Comparison of ENCODE assay signal across 15 cellular contexts in the genomic region with DNA sequence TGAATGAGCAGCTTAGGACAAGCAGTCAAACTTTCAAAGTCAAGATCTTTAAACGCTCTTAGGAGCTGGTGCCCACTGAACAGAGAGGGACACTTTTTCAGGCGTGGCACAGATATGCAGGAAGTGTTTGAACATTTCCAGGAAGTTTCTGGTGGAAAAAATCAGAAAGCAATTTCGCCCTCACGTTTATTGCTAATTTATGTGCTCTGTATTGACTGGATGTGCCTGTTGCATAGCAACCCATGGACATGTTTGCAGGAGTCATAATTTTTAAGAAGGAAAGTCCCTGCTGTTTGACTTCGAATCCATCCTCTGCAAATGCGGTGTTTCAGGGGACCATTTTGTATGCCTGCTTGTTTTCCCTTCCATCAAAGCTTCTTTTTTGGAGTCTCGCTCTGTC.
DNase-seq lines count a peak whose midpoint lies in the region; ATAC-seq, FAIRE-seq and TF ChIP-seq lines count a peak whose summit lies in the region.
"Had no signal": no experiment of that assay in that cellular context is flagged by ENCODE, and none has a peak within 500 bp of the region (broad histone marks: within the 10 kb centered on the region; RNA-seq: fewer than 3 reads in every experiment).

No MANE protein-coding gene starts in this region.

- WGBS in IMR-90 (ENCODE audit: extremely low coverage in 2 of 2, insufficient read length in 1 of 2), 2 experiments, result 88% methylated on average over 4 of the region's 7 CpGs; no CpG with 5 or more reads in 1 of the 2 experiments
- 56 to 84% methylated on average over 5 to 7 of the region's 7 CpGs for WGBS in gastroesophageal sphincter (ENCODE audit: low coverage in 1 of 2), 2 donors

- H3K14ac ChIP-seq in IMR-90 (replicated peaks; ENCODE audit: low read depth, low read length), result peak overlapping the region; percentile 47; the same call in 1 of the 2 replicates

- no peak for TF ChIP-seq CTCF in IMR-90 (conservative IDR thresholded peaks at IDR 0.05; ENCODE audit: low read depth, low read length)
- TF ChIP-seq CTCF in activated CD8-positive, alpha-beta T cell treated with anti-CD3 and anti-CD28 coated beads for 36 hours (IDR thresholded peaks at IDR 0.05), result no peak
- TF ChIP-seq CTCF in gastroesophageal sphincter (IDR thresholded peaks at IDR 0.05), result no peak
- TF ChIP-seq CTCF in D721Med (IDR thresholded peaks at IDR 0.05; ENCODE audit: insufficient read depth, missing control alignments), result no peak

- peak overlapping the region; percentile 72 for H2BK5ac ChIP-seq in IMR-90 (ENCODE audit: low read depth, low read length, poor library complexity, severe bottlenecking)

- H3K4me1 Mint-ChIP-seq in activated CD8-positive, alpha-beta T cell treated with anti-CD3 and anti-CD28 coated beads for 36 hours (ENCODE audit: low read depth), result peaks cover 64% of the 10 kb centered on the region
- H3K4me1 Mint-ChIP-seq in memory B cell, result peaks cover 16% of the 10 kb centered on the region

- H3K27ac Mint-ChIP-seq in activated CD8-positive, alpha-beta T cell treated with anti-CD3 and anti-CD28 coated beads for 36 hours, result no peak overlapping the region
- H3K27ac Mint-ChIP-seq in memory B cell, result peak overlapping the region; percentile 51
- H3K27ac Mint-ChIP-seq: stimulated activated effector memory CD8-positive, alpha-beta T cell treated with anti-CD3 and anti-CD28 coated beads, Interleukin-12 subunit alpha, Interleukin-12 subunit beta, amount 100 ng/mL, for 72 hours had no signal

- H3K4me1 ChIP-seq in BLaER1 treated with 17β-estradiol and CSF1 and Interleukin-3, amounts not matched to agents 10 nM and 100 nM, result peaks cover 69 to 100% (median 91%) of the 10 kb centered on the region in 10 experiments
- H3K4me1 ChIP-seq in IMR-90 (ENCODE audit: control insufficient read depth, insufficient read depth, low read length), result peaks cover 11% of the 10 kb centered on the region
- peaks cover 0 to 12% (median 0%) of the 10 kb centered on the region in 3 donors for H3K4me1 ChIP-seq in gastroesophageal sphincter

- no peaks in the 10 kb centered on the region for H3K27me3 ChIP-seq in BLaER1 treated with 17β-estradiol and CSF1 and Interleukin-3, amounts not matched to agents 10 nM and 100 nM
- H3K27me3 ChIP-seq in IMR-90 (ENCODE audit: control insufficient read depth, insufficient read depth, low read length), result no peaks in the 10 kb centered on the region
- no peaks in the 10 kb centered on the region for H3K27me3 ChIP-seq in gastroesophageal sphincter
- H3K27me3 ChIP-seq: gastrocnemius medialis had no signal

- no peaks in the 10 kb centered on the region for H3K79me1 ChIP-seq in IMR-90 (ENCODE audit: low read depth in 1 of 2, low read length in 2 of 2)

- H3K4ac ChIP-seq in IMR-90 (ENCODE audit: low read depth, low read length), result no peak overlapping the region

- TF ChIP-seq RAD21 in IMR-90 (IDR thresholded peaks at IDR 0.05; ENCODE audit: low read length), result no peak

- no TSS peak for BruUV-seq in IMR-90 (replicated peaks; lab: Mats Ljungman, UMichigan)

- peak overlapping the region; percentile 34; the same call in 1 of the 3 replicates for H2BK15ac ChIP-seq in IMR-90 (ENCODE audit: low read depth, low read length)

- peak overlapping the region in 1 of 2 experiments; percentile 20; a peak in 1 of 4 replicates for H4K8ac ChIP-seq in IMR-90 (ENCODE audit: low read depth in 2 of 2, low read length in 2 of 2)

- no peaks in the 10 kb centered on the region for H3K27me3 Mint-ChIP-seq in activated CD8-positive, alpha-beta T cell treated with anti-CD3 and anti-CD28 coated beads for 36 hours
- H3K27me3 Mint-ChIP-seq in memory B cell, result no peaks in the 10 kb centered on the region
- H3K27me3 Mint-ChIP-seq: activated CD4-positive, alpha-beta T cell treated with anti-CD3 and anti-CD28 coated beads for 36 hours had no signal

- peak overlapping the region in 10 of 11 experiments; percentile 57 to 92 (median 86); a peak in 18 of 22 replicates for H3K27ac ChIP-seq in BLaER1 treated with 17β-estradiol and CSF1 and Interleukin-3, amounts not matched to agents 10 nM and 100 nM
- no peak overlapping the region for H3K27ac ChIP-seq in IMR-90 (ENCODE audit: insufficient read depth, low read length)
- no peak overlapping the region for H3K27ac ChIP-seq in gastroesophageal sphincter
- H3K27ac ChIP-seq: gastrocnemius medialis had no signal

- in situ Hi-C loops in IMR-90 (cut with MboI; ENCODE audit: low sequenced_read_pairs), result loop anchor here (25.0 kb wide), 3 partner anchors 237 to 363 kb away; partner anchors contain the start of genes IRF2BP2 and TARBP1

- peak overlapping the region; percentile 74 for H3K18ac ChIP-seq in IMR-90 (ENCODE audit: low read depth, low read length)

- H3K36me3 ChIP-seq in BLaER1 treated with 17β-estradiol and CSF1 and Interleukin-3, amounts not matched to agents 10 nM and 100 nM, result no peaks in the 10 kb centered on the region
- H3K36me3 ChIP-seq in IMR-90 (ENCODE audit: control insufficient read depth, insufficient read depth, low read length), result no peaks in the 10 kb centered on the region
- no peaks in the 10 kb centered on the region for H3K36me3 ChIP-seq in gastroesophageal sphincter
- H3K36me3 ChIP-seq: gastrocnemius medialis had no signal

- ATAC-seq in IMR-90 (ENCODE audit: low read depth) (no peak), memory B cell (ENCODE audit: low read depth) (no peak), gastroesophageal sphincter (no peak), HG03175 (IDR thresholded peaks at IDR 0.05; ENCODE audit: unreplicated experiment) (no peak), GM21515 (IDR thresholded peaks at IDR 0.05; ENCODE audit: unreplicated experiment) (no peak)
- peak; percentile 28 for ATAC-seq in activated CD8-positive, alpha-beta T cell treated with anti-CD3 and anti-CD28 coated beads for 36 hours
- ATAC-seq: activated CD4-positive, alpha-beta T cell treated with anti-CD3 and anti-CD28 coated beads for 36 hours; gastrocnemius medialis; stimulated activated effector memory CD8-positive, alpha-beta T cell treated with anti-CD3 and anti-CD28 coated beads, Interleukin-12 subunit alpha, Interleukin-12 subunit beta, amount 100 ng/mL, for 72 hours had no signal

- H4K20me1 ChIP-seq in BLaER1 treated with 17β-estradiol and CSF1 and Interleukin-3, amounts not matched to agents 10 nM and 100 nM, result no peaks in the 10 kb centered on the region
- no peaks in the 10 kb centered on the region for H4K20me1 ChIP-seq in IMR-90 (ENCODE audit: insufficient read depth, low read length)

- dilution Hi-C loops in IMR-90 (cut with HindIII; ENCODE audit: low sequenced_read_pairs, unreplicated experiment), result loop anchor here (25.0 kb wide), 1 partner anchor 113 kb away; no protein-coding TSS in a partner anchor

- H3K4me2 ChIP-seq in BLaER1 treated with 17β-estradiol and CSF1 and Interleukin-3, amounts not matched to agents 10 nM and 100 nM, result peak overlapping the region; percentile 66 to 89 (median 76)
- H3K4me2 ChIP-seq in IMR-90 (ENCODE audit: low read depth, low read length), result no peak overlapping the region; the same call in 1 of the 2 replicates

- H3K56ac ChIP-seq in IMR-90 (ENCODE audit: extremely low read depth, insufficient read depth, low read length), result no peak overlapping the region

- H3K4me3 Mint-ChIP-seq in activated CD8-positive, alpha-beta T cell treated with anti-CD3 and anti-CD28 coated beads for 36 hours, result no peak overlapping the region
- H3K4me3 Mint-ChIP-seq in memory B cell, result no peak overlapping the region
- H3K4me3 Mint-ChIP-seq: activated CD4-positive, alpha-beta T cell treated with anti-CD3 and anti-CD28 coated beads for 36 hours; stimulated activated effector memory CD8-positive, alpha-beta T cell treated with anti-CD3 and anti-CD28 coated beads, Interleukin-12 subunit alpha, Interleukin-12 subunit beta, amount 100 ng/mL, for 72 hours had no signal

- H3K4me3 ChIP-seq in BLaER1 treated with 17β-estradiol and CSF1 and Interleukin-3, amounts not matched to agents 10 nM and 100 nM, result no peak overlapping the region
- no peak overlapping the region for H3K4me3 ChIP-seq in IMR-90 (ENCODE audit: insufficient read depth, low read depth, low read length)
- H3K4me3 ChIP-seq in gastroesophageal sphincter, result no peak overlapping the region
- H3K4me3 ChIP-seq: gastrocnemius medialis had no signal

- H2BK120ac ChIP-seq in IMR-90 (ENCODE audit: low read depth, low read length), result peak overlapping the region; percentile 34; the same call in 1 of the 2 replicates

- CTCF ChIA-PET in IMR-90 (lab: Yijun Ruan, JAX), result interaction anchor here (0.9 kb wide), 1 partner anchor 11 kb away, joined by 3 read pairs; no protein-coding TSS in a partner anchor
- CTCF ChIA-PET in activated CD8-positive, alpha-beta T cell treated with anti-CD3 and anti-CD28 coated beads for 36 hours (lab: Charles Lee), result interaction anchor here (0.9 kb wide), 1 partner anchor 44 kb away, joined by 3 read pairs; no protein-coding TSS in a partner anchor

- H3K9me1 ChIP-seq in IMR-90 (ENCODE audit: insufficient read depth, low read length), result peaks cover 13% of the 10 kb centered on the region

- H2AK9ac ChIP-seq in IMR-90 (replicated peaks; ENCODE audit: low read depth, low read length, poor library complexity), result peak overlapping the region; percentile 33

- no peaks in the 10 kb centered on the region for H3K9me3 ChIP-seq in BLaER1 treated with 17β-estradiol and CSF1 and Interleukin-3, amounts not matched to agents 10 nM and 100 nM (replicated peaks in 1 of 11)
- H3K9me3 ChIP-seq in IMR-90 (ENCODE audit: control insufficient read depth, insufficient read depth, low read length), result no peaks in the 10 kb centered on the region
- H3K9me3 ChIP-seq in gastroesophageal sphincter, result no peaks in the 10 kb centered on the region
- H3K9me3 ChIP-seq: gastrocnemius medialis had no signal

- no peak overlapping the region for H4K5ac ChIP-seq in IMR-90 (ENCODE audit: low read depth, low read length)

- intact Hi-C loops in IMR-90 (cut with micrococcal nuclease), result no loop called here
- intact Hi-C loops in activated CD8-positive, alpha-beta T cell treated with anti-CD3 and anti-CD28 coated beads for 36 hours (cut with micrococcal nuclease), result loop anchor here (10.0 kb wide), 1 partner anchor 355 kb away; no protein-coding TSS in a partner anchor

- TF ChIP-seq POLR2A in IMR-90 (IDR thresholded peaks at IDR 0.05; ENCODE audit: low read depth, low read length) (no peak), gastroesophageal sphincter (IDR thresholded peaks at IDR 0.05) (no peak)

- DNase-seq in IMR-90, result no peak
- DNase-seq in activated CD8-positive, alpha-beta T cell treated with anti-CD3 and anti-CD28 coated beads for 36 hours, result no peak
- no peak for DNase-seq in memory B cell (ENCODE audit: low spot score in 2 of 2)
- DNase-seq in D721Med (ENCODE audit: insufficient read length, low spot score), result no peak
- DNase-seq: activated CD4-positive, alpha-beta T cell treated with anti-CD3 and anti-CD28 coated beads for 36 hours; gastrocnemius medialis; Karpas-422; NCI-H187; NCI-H526; occipital lobe had no signal

- no peak overlapping the region for H2AK5ac ChIP-seq in IMR-90 (ENCODE audit: low read depth, low read length)

- H4K91ac ChIP-seq in IMR-90 (ENCODE audit: insufficient read depth, low read depth, low read length), result no peak overlapping the region

- TF ChIP-seq EP300 in gastroesophageal sphincter (IDR thresholded peaks at IDR 0.05), result no peak

- H3K9ac ChIP-seq in BLaER1 treated with 17β-estradiol and CSF1 and Interleukin-3, amounts not matched to agents 10 nM and 100 nM, result peak overlapping the region in 8 of 11 experiments; percentile 41 to 75 (median 69); a peak in 14 of 22 replicates
- no peak overlapping the region for H3K9ac ChIP-seq in IMR-90 (ENCODE audit: low read depth, low read length)

- H3K9me3 Mint-ChIP-seq in activated CD8-positive, alpha-beta T cell treated with anti-CD3 and anti-CD28 coated beads for 36 hours, result peaks cover 4% of the 10 kb centered on the region
- no peaks in the 10 kb centered on the region for H3K9me3 Mint-ChIP-seq in memory B cell
- H3K9me3 Mint-ChIP-seq: stimulated activated effector memory CD8-positive, alpha-beta T cell treated with anti-CD3 and anti-CD28 coated beads, Interleukin-12 subunit alpha, Interleukin-12 subunit beta, amount 100 ng/mL, for 72 hours had no signal

- no peaks in the 10 kb centered on the region for H3K36me3 Mint-ChIP-seq in activated CD8-positive, alpha-beta T cell treated with anti-CD3 and anti-CD28 coated beads for 36 hours (ENCODE audit: low read depth)
- no peaks in the 10 kb centered on the region for H3K36me3 Mint-ChIP-seq in memory B cell
- H3K36me3 Mint-ChIP-seq: stimulated activated effector memory CD8-positive, alpha-beta T cell treated with anti-CD3 and anti-CD28 coated beads, Interleukin-12 subunit alpha, Interleukin-12 subunit beta, amount 100 ng/mL, for 72 hours had no signal

- H2BK20ac ChIP-seq in IMR-90 (ENCODE audit: low read depth, low read length), result no peak overlapping the region

- POLR2A ChIA-PET in IMR-90 (lab: Charles Lee; ENCODE audit: unreplicated experiment), result no interaction called here
- POLR2A ChIA-PET in activated CD8-positive, alpha-beta T cell treated with anti-CD3 and anti-CD28 coated beads for 36 hours (lab: Charles Lee), result interaction anchor here (1.2 to 1.5 kb wide), 2 partner anchors 10 to 77 kb away, joined by 3 to 4 read pairs; no protein-coding TSS in a partner anchor

- no peak for FAIRE-seq in D721Med (lab: Jason Lieb, UNC)

- H2AFZ ChIP-seq in IMR-90 (replicated peaks; ENCODE audit: low read length, poor library complexity), result no peak overlapping the region

- H3K23ac ChIP-seq in IMR-90 (ENCODE audit: low read depth, low read length), result no peak overlapping the region

Comparison
In these comparisons a context has a peak if more than half of its experiments do, and no peak if none do; other contexts are left out.
1. H3K27ac ChIP-seq: peak in BLaER1 treated with 17β-estradiol and CSF1 and Interleukin-3, amounts not matched to agents 10 nM and 100 nM (10 of 11); none in IMR-90 (single experiment) and gastroesophageal sphincter (0 of 4).